1 cellular context compared by ENCODE assay signal in genomic region chr16:2737238-2737605, GRCh38.
TF ChIP-seq lines count a peak whose summit lies in the region.

No MANE protein-coding gene starts in this region.

TF ChIP-seq in WTC11, 78 proteins besides CTCF, POLR2A, EP300 and RAD21 (continued from another document):
- TF ChIP-seq, protein P1, sequence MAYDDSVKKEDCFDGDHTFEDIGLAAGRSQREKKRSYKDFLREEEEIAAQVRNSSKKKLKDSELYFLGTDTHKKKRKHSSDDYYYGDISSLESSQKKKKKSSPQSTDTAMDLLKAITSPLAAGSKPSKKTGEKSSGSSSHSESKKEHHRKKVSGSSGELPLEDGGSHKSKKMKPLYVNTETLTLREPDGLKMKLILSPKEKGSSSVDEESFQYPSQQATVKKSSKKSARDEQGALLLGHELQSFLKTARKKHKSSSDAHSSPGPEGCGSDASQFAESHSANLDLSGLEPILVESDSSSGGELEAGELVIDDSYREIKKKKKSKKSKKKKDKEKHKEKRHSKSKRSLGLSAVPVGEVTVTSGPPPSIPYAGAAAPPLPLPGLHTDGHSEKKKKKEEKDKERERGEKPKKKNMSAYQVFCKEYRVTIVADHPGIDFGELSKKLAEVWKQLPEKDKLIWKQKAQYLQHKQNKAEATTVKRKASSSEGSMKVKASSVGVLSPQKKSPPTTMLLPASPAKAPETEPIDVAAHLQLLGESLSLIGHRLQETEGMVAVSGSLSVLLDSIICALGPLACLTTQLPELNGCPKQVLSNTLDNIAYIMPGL (CRISPR knock-in tag; IDR thresholded peaks at IDR 0.05), result no peak
- TF ChIP-seq CBFB (CRISPR knock-in tag; IDR thresholded peaks at IDR 0.05; ENCODE audit: low read depth) (no peak), TP53 (CRISPR knock-in tag; IDR thresholded peaks at IDR 0.05) (no peak), ESRRA (CRISPR knock-in tag; IDR thresholded peaks at IDR 0.05; ENCODE audit: borderline replicate concordance) (no peak)
- TF ChIP-seq, protein P2, sequence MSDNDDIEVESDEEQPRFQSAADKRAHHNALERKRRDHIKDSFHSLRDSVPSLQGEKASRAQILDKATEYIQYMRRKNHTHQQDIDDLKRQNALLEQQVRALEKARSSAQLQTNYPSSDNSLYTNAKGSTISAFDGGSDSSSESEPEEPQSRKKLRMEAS (CRISPR knock-in tag; IDR thresholded peaks at IDR 0.05), result no peak
- TF ChIP-seq, protein P3, sequence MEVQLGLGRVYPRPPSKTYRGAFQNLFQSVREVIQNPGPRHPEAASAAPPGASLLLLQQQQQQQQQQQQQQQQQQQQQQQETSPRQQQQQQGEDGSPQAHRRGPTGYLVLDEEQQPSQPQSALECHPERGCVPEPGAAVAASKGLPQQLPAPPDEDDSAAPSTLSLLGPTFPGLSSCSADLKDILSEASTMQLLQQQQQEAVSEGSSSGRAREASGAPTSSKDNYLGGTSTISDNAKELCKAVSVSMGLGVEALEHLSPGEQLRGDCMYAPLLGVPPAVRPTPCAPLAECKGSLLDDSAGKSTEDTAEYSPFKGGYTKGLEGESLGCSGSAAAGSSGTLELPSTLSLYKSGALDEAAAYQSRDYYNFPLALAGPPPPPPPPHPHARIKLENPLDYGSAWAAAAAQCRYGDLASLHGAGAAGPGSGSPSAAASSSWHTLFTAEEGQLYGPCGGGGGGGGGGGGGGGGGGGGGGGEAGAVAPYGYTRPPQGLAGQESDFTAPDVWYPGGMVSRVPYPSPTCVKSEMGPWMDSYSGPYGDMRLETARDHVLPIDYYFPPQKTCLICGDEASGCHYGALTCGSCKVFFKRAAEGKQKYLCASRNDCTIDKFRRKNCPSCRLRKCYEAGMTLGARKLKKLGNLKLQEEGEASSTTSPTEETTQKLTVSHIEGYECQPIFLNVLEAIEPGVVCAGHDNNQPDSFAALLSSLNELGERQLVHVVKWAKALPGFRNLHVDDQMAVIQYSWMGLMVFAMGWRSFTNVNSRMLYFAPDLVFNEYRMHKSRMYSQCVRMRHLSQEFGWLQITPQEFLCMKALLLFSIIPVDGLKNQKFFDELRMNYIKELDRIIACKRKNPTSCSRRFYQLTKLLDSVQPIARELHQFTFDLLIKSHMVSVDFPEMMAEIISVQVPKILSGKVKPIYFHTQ (CRISPR knock-in tag; IDR thresholded peaks at IDR 0.05), result no peak
